8 cellular contexts compared by ENCODE assay signal in genomic region chr17:29616300-29617048, GRCh38. TPM values are rescaled to one million over a fixed set of nuclear protein-coding genes. Genes with fewer than 3 reads are reported as not detected.
A peak's percentile ranks its signal among the peaks of the same experiment; 100 is the strongest.
DNase-seq lines count a peak whose midpoint lies in the region; ATAC-seq, FAIRE-seq and TF ChIP-seq lines count a peak whose summit lies in the region.

No MANE protein-coding gene starts in this region.

- peak overlapping the region in 7 of 11 experiments; percentile 42 to 85 (median 57); a peak in 11 of 22 replicates for H3K9ac ChIP-seq in BLaER1 treated with 17β-estradiol and CSF1 and Interleukin-3, amounts not matched to agents 10 nM and 100 nM
- H3K9ac ChIP-seq in HUES6 (ENCODE audit: low read length): no peak overlapping the region

- H3K4me3 ChIP-seq in BLaER1 treated with 17β-estradiol and CSF1 and Interleukin-3, amounts not matched to agents 10 nM and 100 nM: peak overlapping the region; percentile 34 to 68 (median 54); a peak in 16 of 20 replicates
- H3K4me3 ChIP-seq in HUES6 (ENCODE audit: low read depth, low read length) (peak overlapping the region; percentile 70), bronchial epithelial cell (ENCODE audit: low read depth, low read length) (peak overlapping the region; percentile 3), muscle layer of duodenum (ENCODE audit: low read depth in 1 of 2, low read length in 2 of 2) (peak overlapping the region; percentile 39 to 49)

- no peak overlapping the region for H3K27ac ChIP-seq in BLaER1 treated with 17β-estradiol and CSF1 and Interleukin-3, amounts not matched to agents 10 nM and 100 nM
- H3K27ac ChIP-seq in HUES6 (ENCODE audit: low read depth, low read length) (no peak overlapping the region), muscle layer of duodenum (ENCODE audit: low read length) (no peak overlapping the region), foreskin keratinocyte (no peak overlapping the region)

- H4K20me1 ChIP-seq in BLaER1 treated with 17β-estradiol and CSF1 and Interleukin-3, amounts not matched to agents 10 nM and 100 nM: peaks cover 0 to 47% (median 22%) of the 10 kb centered on the region in 11 experiments; a peak in 19 of 22 replicates

- ATAC-seq in foreskin keratinocyte: no peak

- H3K36me3 ChIP-seq in BLaER1 treated with 17β-estradiol and CSF1 and Interleukin-3, amounts not matched to agents 10 nM and 100 nM: peaks cover 0 to 14% (median 8%) of the 10 kb centered on the region in 11 experiments; a peak in 12 of 22 replicates
- H3K36me3 ChIP-seq in HUES6 (ENCODE audit: control insufficient read depth, insufficient read depth, low read length) (no peaks in the 10 kb centered on the region), bronchial epithelial cell (ENCODE audit: control insufficient read depth, insufficient read depth, low read length) (no peaks in the 10 kb centered on the region), muscle layer of duodenum (ENCODE audit: control insufficient read depth in 1 of 2, insufficient read depth in 2 of 2, low read length in 2 of 2) (no peaks in the 10 kb centered on the region)

- H3K9me3 ChIP-seq in BLaER1 treated with 17β-estradiol and CSF1 and Interleukin-3, amounts not matched to agents 10 nM and 100 nM (replicated peaks in 1 of 11): peaks cover 0 to 5% (median 0%) of the 10 kb centered on the region in 11 experiments; a peak in 1 of 22 replicates
- 0 out of 2 replicates have a peak, but pooled peaks cover 2% of the 10 kb centered on the region for H3K9me3 ChIP-seq in HUES6 (ENCODE audit: control insufficient read depth, insufficient read depth, low read depth, low read length)
- H3K9me3 ChIP-seq in muscle layer of duodenum (ENCODE audit: control insufficient read depth in 1 of 2, low read length in 2 of 2): no peaks in the 10 kb centered on the region

- peaks cover 13 to 28% (median 22%) of the 10 kb centered on the region in 11 experiments for H3K27me3 ChIP-seq in BLaER1 treated with 17β-estradiol and CSF1 and Interleukin-3, amounts not matched to agents 10 nM and 100 nM
- peaks cover 89% of the 10 kb centered on the region for H3K27me3 ChIP-seq in HUES6 (ENCODE audit: control insufficient read depth, insufficient read depth, low read length)
- no peaks in the 10 kb centered on the region for H3K27me3 ChIP-seq in bronchial epithelial cell (ENCODE audit: control insufficient read depth, insufficient read depth, low read length)
- peaks cover 12% of the 10 kb centered on the region for H3K27me3 ChIP-seq in muscle layer of duodenum (ENCODE audit: low read depth, low read length)
- no peaks in the 10 kb centered on the region for H3K27me3 ChIP-seq in foreskin keratinocyte

- DNase-seq in bronchial epithelial cell (ENCODE audit: low read depth) (no peak), SKM-1 (lab: John Stamatoyannopoulos, UW; ENCODE audit: unreplicated experiment) (no peak), foreskin keratinocyte (no peak), NCI-H2171 treated with DMSO at 0.1 percent for 48 hours (lab: John Stamatoyannopoulos, UW) (no peak), NCI-H1930 (lab: John Stamatoyannopoulos, UW) (no peak)

- H3K4me2 ChIP-seq in BLaER1 treated with 17β-estradiol and CSF1 and Interleukin-3, amounts not matched to agents 10 nM and 100 nM: peak overlapping the region; percentile 92 to 98 (median 95)

- TF ChIP-seq CTCF in bronchial epithelial cell (IDR thresholded peaks at IDR 0.05; ENCODE audit: insufficient read depth, low read length, severe bottlenecking): no peak
- no peak for TF ChIP-seq CTCF in foreskin keratinocyte (conservative IDR thresholded peaks at IDR 0.05)

- peaks cover 55 to 89% (median 87%) of the 10 kb centered on the region in 10 experiments for H3K4me1 ChIP-seq in BLaER1 treated with 17β-estradiol and CSF1 and Interleukin-3, amounts not matched to agents 10 nM and 100 nM
- H3K4me1 ChIP-seq in HUES6 (ENCODE audit: control insufficient read depth, insufficient read depth, low read length) (peaks cover 68% of the 10 kb centered on the region), muscle layer of duodenum (ENCODE audit: control insufficient read depth in 1 of 2, insufficient read depth in 2 of 2, low read length in 2 of 2) (peaks cover 27 to 81% of the 10 kb centered on the region in 2 donors), foreskin keratinocyte (peaks cover 7% of the 10 kb centered on the region)

- no peak for FAIRE-seq in bronchial epithelial cell (lab: Jason Lieb, UNC)

RNA-seq across cellular contexts. Expression of gene CORO6, which starts 6.2 kb away (rescaled TPM):
- total RNA-seq in bronchial epithelial cell: 0.79 and 1.0 TPM in 2 replicates
- 23.0 and 37.6 TPM in 2 replicates for total RNA-seq in foreskin keratinocyte
- polyA plus RNA-seq in foreskin keratinocyte: 19.3 and 33.1 TPM in 2 replicates

RNA-seq across cellular contexts. Expression of gene ANKRD13B, which starts 23.5 kb away (rescaled TPM):
- total RNA-seq in bronchial epithelial cell (2.0 and 2.4 TPM in 2 replicates), foreskin keratinocyte (9.2 and 11.7 TPM in 2 replicates)
- polyA plus RNA-seq in foreskin keratinocyte: 6.6 and 7.4 TPM in 2 replicates

RNA-seq across cellular contexts. Expression of gene GIT1, which starts 27.0 kb away (rescaled TPM):
- 16.3 and 17.4 TPM in 2 replicates for total RNA-seq in bronchial epithelial cell
- total RNA-seq in foreskin keratinocyte: 49.9 and 57.6 TPM in 2 replicates
- polyA plus RNA-seq in foreskin keratinocyte: 41.6 and 50.5 TPM in 2 replicates

RNA-seq across cellular contexts. Expression of gene TP53I13, which starts 48.0 kb away (rescaled TPM):
- total RNA-seq in bronchial epithelial cell: 25.3 and 30.1 TPM in 2 replicates
- 35.1 and 38.5 TPM in 2 replicates for total RNA-seq in foreskin keratinocyte
- 43.4 and 46.5 TPM in 2 replicates for polyA plus RNA-seq in foreskin keratinocyte

RNA-seq across cellular contexts. Expression of gene ABHD15, which starts 49.6 kb away (rescaled TPM):
- total RNA-seq in bronchial epithelial cell (5.2 and 6.3 TPM in 2 replicates), foreskin keratinocyte (7.5 and 8.9 TPM in 2 replicates)
- polyA plus RNA-seq in foreskin keratinocyte: 5.5 and 6.1 TPM in 2 replicates

Comparison
In these comparisons a context has a peak if more than half of its experiments do, and no peak if none do; other contexts are left out.
1. H3K4me3 ChIP-seq: peak in every context shown above with its lines; median percentile 70 in HUES6; 54 in BLaER1 treated with 17β-estradiol and CSF1 and Interleukin-3, amounts not matched to agents 10 nM and 100 nM; 44 in muscle layer of duodenum; 3 in bronchial epithelial cell.
2. RNA of gene CORO6, which starts 6.2 kb away (total RNA-seq): 23.0 to 37.6 TPM in foreskin keratinocyte; 0.79 to 1.0 TPM in bronchial epithelial cell; every median in the first group is over 10 times any median in the second.